21 cellular contexts compared by ENCODE assay signal in the genomic region with DNA sequence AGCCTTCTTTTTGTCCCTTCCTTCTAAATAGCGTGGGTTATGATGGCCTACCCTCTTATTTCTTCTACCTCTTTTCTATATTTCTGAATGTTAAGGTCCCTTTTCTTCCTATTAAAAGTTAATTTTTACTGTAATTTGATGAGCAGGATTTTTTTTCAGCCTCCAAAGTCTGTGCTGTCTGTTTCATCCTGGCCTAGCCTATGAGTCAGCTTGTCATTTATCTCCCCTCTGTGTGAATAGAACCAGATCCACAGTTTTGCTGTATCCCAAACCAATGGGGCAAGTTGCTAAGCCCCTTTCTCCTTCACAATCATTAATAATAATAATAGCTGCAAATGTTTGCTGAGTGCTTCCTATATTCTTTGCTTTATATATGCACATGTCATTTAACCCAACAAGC. TPM values are rescaled to one million over a fixed set of nuclear protein-coding genes. Genes with fewer than 3 reads are reported as not detected.
A peak's percentile ranks its signal among the peaks of the same experiment; 100 is the strongest.
DNase-seq lines count a peak whose midpoint lies in the region; ATAC-seq, FAIRE-seq and TF ChIP-seq lines count a peak whose summit lies in the region.
"Had no signal": no experiment of that assay in that cellular context is flagged by ENCODE, and none has a peak within 500 bp of the region (broad histone marks: within the 10 kb centered on the region; RNA-seq: fewer than 3 reads in every experiment).

No MANE protein-coding gene starts in this region.

- H2AFZ ChIP-seq in astrocyte (ENCODE audit: low read depth, low read length) (no peak overlapping the region), mammary epithelial cell (ENCODE audit: low read depth, low read length) (no peak overlapping the region)

- DNase-seq in cardiac muscle cell (ENCODE audit: low read depth in 1 of 2, low spot score in 1 of 2) (no peak), Right ventricle myocardium superior (no peak), astrocyte (ENCODE audit: low read depth) (no peak), iris pigment epithelial cell (ENCODE audit: low read depth) (peak; percentile 45), left lung (no peak), mammary epithelial cell (no peak)
- no peak for DNase-seq in activated CD4-positive, alpha-beta T cell treated with anti-CD3 and anti-CD28 coated beads, Interleukin-2, amount 50 U/mL, for 1 hour
- no peak for DNase-seq in activated naive CD8-positive, alpha-beta T cell treated with anti-CD3 and anti-CD28 coated beads for 36 hours
- DNase-seq: 8988T; Calu3; CD4-positive, alpha-beta memory T cell; GOT3; NCI-H1417; NCI-H187; NCI-H2107; NCI-H510A; NCI-H748 treated with DMSO at 0.1 percent for 48 hours; NK-92 treated with Interleukin-12 subunit alpha and Interleukin-12 subunit beta, amount 100 ng/mL, for 24 hours; SHP77 had no signal

- H3K4me3 Mint-ChIP-seq in astrocyte (ENCODE audit: unreplicated experiment): no peak overlapping the region
- no peak overlapping the region for H3K4me3 Mint-ChIP-seq in activated naive CD8-positive, alpha-beta T cell treated with anti-CD3 and anti-CD28 coated beads for 36 hours
- H3K4me3 Mint-ChIP-seq: B cell; CD4-positive, alpha-beta memory T cell had no signal

- H3K4me2 ChIP-seq in astrocyte (ENCODE audit: low read length): no peak overlapping the region
- H3K4me2 ChIP-seq in mammary epithelial cell (ENCODE audit: insufficient read depth, low read depth, low read length): no peak overlapping the region
- H3K4me2 ChIP-seq: KMS-11 had no signal

- no peaks in the 10 kb centered on the region for H3K27me3 Mint-ChIP-seq in astrocyte (ENCODE audit: low read depth, unreplicated experiment)
- no peaks in the 10 kb centered on the region for H3K27me3 Mint-ChIP-seq in activated naive CD8-positive, alpha-beta T cell treated with anti-CD3 and anti-CD28 coated beads for 36 hours
- H3K27me3 Mint-ChIP-seq: B cell; CD4-positive, alpha-beta memory T cell had no signal

- TF ChIP-seq CTCF in cardiac muscle cell (IDR thresholded peaks at IDR 0.05; ENCODE audit: low read depth, low read length) (no peak), astrocyte (IDR thresholded peaks at IDR 0.05; ENCODE audit: insufficient read depth, low read depth, low read length) (no peak), left lung (IDR thresholded peaks at IDR 0.05) (no peak), mammary epithelial cell (conservative IDR thresholded peaks at IDR 0.05 in 1 of 2, IDR thresholded peaks at IDR 0.05 in 1 of 2; ENCODE audit: extremely low read depth in 1 of 2, insufficient read depth in 1 of 2, low read depth in 1 of 2, low read length in 2 of 2) (no peak)

- dilution Hi-C loops in mammary epithelial cell (cut with HindIII; ENCODE audit: low sequenced_read_pairs): no loop called here

- peaks cover 17% of the 10 kb centered on the region for H3K4me1 ChIP-seq in cardiac muscle cell (ENCODE audit: low read depth)
- no peaks in the 10 kb centered on the region for H3K4me1 ChIP-seq in astrocyte (ENCODE audit: insufficient read depth, low read length)
- no peaks in the 10 kb centered on the region for H3K4me1 ChIP-seq in left lung
- no peaks in the 10 kb centered on the region for H3K4me1 ChIP-seq in mammary epithelial cell (ENCODE audit: insufficient read depth, low read length)

- peak overlapping the region; percentile 58 for H3K27ac ChIP-seq in cardiac muscle cell
- no peak overlapping the region for H3K27ac ChIP-seq in astrocyte (ENCODE audit: low read depth, low read length)
- H3K27ac ChIP-seq in left lung: no peak overlapping the region
- H3K27ac ChIP-seq in mammary epithelial cell (ENCODE audit: insufficient read depth, low read depth, low read length): no peak overlapping the region
- H3K27ac ChIP-seq: KMS-11 had no signal

- H3K9me3 Mint-ChIP-seq in astrocyte (ENCODE audit: unreplicated experiment): no peaks in the 10 kb centered on the region
- H3K9me3 Mint-ChIP-seq in activated naive CD8-positive, alpha-beta T cell treated with anti-CD3 and anti-CD28 coated beads for 36 hours: no peaks in the 10 kb centered on the region
- H3K9me3 Mint-ChIP-seq: CD4-positive, alpha-beta memory T cell had no signal

- BruUV-seq in mammary epithelial cell (replicated peaks; lab: Mats Ljungman, UMichigan): no TSS peak

- H3K4me3 ChIP-seq in cardiac muscle cell (no peak overlapping the region), astrocyte (ENCODE audit: insufficient read depth, low read depth, low read length) (no peak overlapping the region), left lung (no peak overlapping the region), mammary epithelial cell (replicated peaks in 1 of 3; ENCODE audit: insufficient read depth in 1 of 3, low read depth in 2 of 3, low read length in 3 of 3) (no peak overlapping the region)

- H4K20me1 ChIP-seq in astrocyte (ENCODE audit: insufficient read depth, low read length) (peaks cover 17% of the 10 kb centered on the region), mammary epithelial cell (ENCODE audit: insufficient read depth, low read length) (no peaks in the 10 kb centered on the region)

- peaks cover 29% of the 10 kb centered on the region for H3K4me1 Mint-ChIP-seq in astrocyte (ENCODE audit: low read depth, unreplicated experiment)
- peaks cover 14% of the 10 kb centered on the region for H3K4me1 Mint-ChIP-seq in activated naive CD8-positive, alpha-beta T cell treated with anti-CD3 and anti-CD28 coated beads for 36 hours
- H3K4me1 Mint-ChIP-seq: B cell had no signal

- H3K27me3 ChIP-seq in cardiac muscle cell (no peaks in the 10 kb centered on the region), astrocyte (ENCODE audit: insufficient read depth, low read length) (no peaks in the 10 kb centered on the region), left lung (no peaks in the 10 kb centered on the region), mammary epithelial cell (ENCODE audit: insufficient read depth, low read length) (no peaks in the 10 kb centered on the region)

- ATAC-seq in Right ventricle myocardium superior (ENCODE audit: poor library complexity): no peak
- no peak for ATAC-seq in left lung

- H3K27ac Mint-ChIP-seq in astrocyte (ENCODE audit: unreplicated experiment): peak overlapping the region; percentile 35
- no peak overlapping the region for H3K27ac Mint-ChIP-seq in activated naive CD8-positive, alpha-beta T cell treated with anti-CD3 and anti-CD28 coated beads for 36 hours
- H3K27ac Mint-ChIP-seq: B cell had no signal

- WGBS in mammary epithelial cell (ENCODE audit: low coverage, missing lambda C conversion rate): 100% methylated on average over 1 of the region's 1 CpG

- in situ Hi-C loops in mammary epithelial cell (cut with MboI; ENCODE audit: low sequenced_read_pairs in 2 of 2): no loop called here

- intact Hi-C loops in Right ventricle myocardium superior (cut with DNase I): no loop called here
- intact Hi-C loops in left lung (cut with DNase I): no loop called here
- intact Hi-C loops in mammary epithelial cell (cut with micrococcal nuclease): loop anchor here (10.0 kb wide), 1 partner anchor 1147 kb away; no protein-coding TSS in a partner anchor

- FAIRE-seq in astrocyte (lab: Jason Lieb, UNC): no peak

- H3K79me2 ChIP-seq in astrocyte (ENCODE audit: insufficient read depth, low read length) (peaks cover 7% of the 10 kb centered on the region), mammary epithelial cell (ENCODE audit: insufficient read depth, low read length) (peaks cover 26% of the 10 kb centered on the region)

- CTCF ChIA-PET in mammary epithelial cell (lab: Charles Lee; ENCODE audit: low non-redundant PET): no interaction called here

- H3K9ac ChIP-seq in astrocyte (ENCODE audit: low read length) (no peak overlapping the region), mammary epithelial cell (ENCODE audit: insufficient read depth, low read length) (no peak overlapping the region)
- H3K9ac ChIP-seq: KMS-11 had no signal

- H3K36me3 ChIP-seq in cardiac muscle cell: peaks cover 16% of the 10 kb centered on the region
- peaks cover 3% of the 10 kb centered on the region for H3K36me3 ChIP-seq in astrocyte (ENCODE audit: insufficient read depth, low read length)
- H3K36me3 ChIP-seq in left lung: peaks cover 0 to 34% of the 10 kb centered on the region in 2 donors
- H3K36me3 ChIP-seq in mammary epithelial cell (ENCODE audit: insufficient read depth, low read length): peaks cover 16% of the 10 kb centered on the region

- H3K36me3 Mint-ChIP-seq in astrocyte (ENCODE audit: low read depth, unreplicated experiment): peaks cover 4% of the 10 kb centered on the region
- peaks cover 7% of the 10 kb centered on the region for H3K36me3 Mint-ChIP-seq in activated naive CD8-positive, alpha-beta T cell treated with anti-CD3 and anti-CD28 coated beads for 36 hours

- H3K9me3 ChIP-seq in cardiac muscle cell (ENCODE audit: low read depth) (no peaks in the 10 kb centered on the region), astrocyte (ENCODE audit: insufficient read depth, low read depth, low read length) (no peaks in the 10 kb centered on the region), left lung (no peaks in the 10 kb centered on the region), mammary epithelial cell (replicated peaks; ENCODE audit: insufficient read depth, low read length) (no peaks in the 10 kb centered on the region)

RNA-seq across cellular contexts. Expression of a gene that starts 18.1 kb away (rescaled TPM):
- total RNA-seq in cardiac muscle cell (20.3 and 20.5 TPM in 2 replicates), Right ventricle myocardium superior (12.8 TPM), astrocyte (35.0 and 37.9 TPM in 2 replicates), left lung (10 to 100 TPM; 17.6 to 22.3 TPM), mammary epithelial cell (10 to 100 TPM; 20.4 to 31.7 TPM)
- polyA plus RNA-seq in cardiac muscle cell (22.3 and 26.6 TPM in 2 replicates), mammary epithelial cell (9.0 TPM)
- 10 to 100 TPM; 21.4 to 24.1 TPM for total RNA-seq in activated naive CD8-positive, alpha-beta T cell treated with anti-CD3 and anti-CD28 coated beads for 36 hours
- 11.4 TPM for polyA minus RNA-seq in mammary epithelial cell
